Comparison of ENCODE assay signal across 21 cellular contexts in the genomic region with DNA sequence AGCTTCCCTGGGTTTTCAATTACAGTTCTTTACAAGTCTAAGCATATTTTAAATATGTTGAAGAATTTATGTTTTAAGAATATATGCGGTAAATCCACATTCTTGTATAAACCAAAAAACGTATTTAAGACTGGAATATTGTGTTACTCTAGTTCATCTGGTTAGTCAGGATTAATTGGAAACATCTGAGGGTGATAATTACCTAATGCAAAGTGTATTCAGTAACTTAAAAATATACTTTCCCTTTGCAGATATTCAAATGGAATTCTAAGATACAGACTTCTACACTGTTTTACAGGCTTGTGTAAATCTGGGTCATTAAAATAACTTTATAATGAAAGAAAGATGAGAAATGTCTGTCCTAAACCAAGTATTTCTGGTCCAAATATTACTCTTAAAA.
"Had no signal": no experiment of that assay in that cellular context is flagged by ENCODE, and none has a peak within 500 bp of the region (broad histone marks: within the 10 kb centered on the region; RNA-seq: fewer than 3 reads in every experiment).

No MANE protein-coding gene starts in this region.

- ATAC-seq: heart left ventricle; left lobe of liver; mucosa of descending colon; naive thymus-derived CD8-positive, alpha-beta T cell; stimulated activated naive B cell treated with anti-CD40 and anti-IgM and Interleukin-4, amounts not matched to agents 10 μg/mL and 1 μg/mL and 100 μg/mL, for 72 hours; stimulated activated naive CD8-positive, alpha-beta T cell treated with anti-CD3 and anti-CD28 coated beads, Interleukin-15, amount 100 ng/mL, for 72 hours; upper lobe of right lung had no signal

- H3K36me3 ChIP-seq: heart left ventricle, right atrium auricular region, sigmoid colon, tibial nerve, upper lobe of right lung had no signal

- DNase-seq: colonic mucosa; dermis blood vessel endothelial cell; heart left ventricle; hippocampal formation; mammary epithelial cell; mucosa of descending colon; naive thymus-derived CD8-positive, alpha-beta T cell; sigmoid colon; stimulated activated CD4-positive, alpha-beta T cell treated with anti-CD3 and anti-CD28 coated beads, Interleukin-2, amount 100 ng/mL, for 24 hours; stimulated activated CD4-positive, alpha-beta T cell treated with anti-CD3 and anti-CD28 coated beads, Interleukin-4, amount 100 ng/mL, for 4 hours; stimulated activated naive B cell treated with anti-CD40 and anti-IgM and Interleukin-4, amounts not matched to agents 10 μg/mL and 1 μg/mL and 100 μg/mL, for 72 hours; stimulated activated naive CD8-positive, alpha-beta T cell treated with anti-CD3 and anti-CD28 coated beads, Interleukin-15, amount 100 ng/mL, for 72 hours; testis; upper lobe of right lung had no signal

- H3K4me3 ChIP-seq: colonic mucosa, heart left ventricle, mucosa of descending colon, right atrium auricular region, sigmoid colon, skin epidermis, testis, tibial nerve, upper lobe of right lung had no signal

- H3K4me1 ChIP-seq: colonic mucosa, heart left ventricle, right atrium auricular region, testis, tibial nerve, upper lobe of right lung had no signal

- H3K27ac ChIP-seq: colonic mucosa, heart left ventricle, neutrophil, right atrium auricular region, sigmoid colon, testis, tibial nerve, upper lobe of right lung had no signal

- H3K9me3 ChIP-seq: colonic mucosa, heart left ventricle, mucosa of descending colon, neutrophil, right atrium auricular region, sigmoid colon, testis, tibial nerve, upper lobe of right lung had no signal

- H3K27me3 ChIP-seq: colonic mucosa, heart left ventricle, neutrophil, right atrium auricular region, sigmoid colon, testis, tibial nerve, upper lobe of right lung had no signal

- FAIRE-seq: endothelial cell of umbilical vein, frontal cortex had no signal
